8 cellular contexts compared by ENCODE assay signal in the genomic region with DNA sequence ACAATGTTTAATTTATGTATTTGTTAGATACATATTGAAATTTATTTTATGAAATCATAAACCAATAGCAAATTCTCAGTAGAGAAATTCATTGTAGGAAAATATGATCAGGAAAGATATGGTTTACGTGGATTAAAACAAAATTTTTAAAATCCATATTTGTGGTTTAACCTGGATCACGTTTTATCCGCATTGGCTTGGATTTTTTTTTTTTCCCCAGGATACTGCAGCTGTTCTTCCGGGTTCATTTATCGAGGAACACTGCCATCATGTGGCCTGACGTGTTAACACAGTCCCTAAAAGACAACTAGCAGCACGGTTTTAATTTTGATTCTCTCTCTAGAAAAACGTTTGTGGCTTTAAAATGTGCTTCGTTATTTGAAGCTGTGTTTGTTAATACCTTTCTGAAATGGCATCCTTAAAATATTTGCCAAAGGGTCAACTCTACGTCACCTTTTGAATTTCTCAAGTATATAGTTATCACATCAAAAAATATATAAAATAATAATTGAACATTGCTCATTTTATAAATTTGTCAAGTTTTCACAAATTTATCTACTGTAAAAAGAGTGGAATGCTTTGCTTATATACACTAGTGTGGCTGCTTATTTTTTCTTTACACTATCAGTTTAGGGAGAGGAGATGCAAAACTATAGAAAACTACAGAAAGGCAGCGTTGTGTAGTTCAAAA. TPM values are rescaled to one million over a fixed set of nuclear protein-coding genes. Genes with fewer than 3 reads are reported as not detected.
DNase-seq lines count a peak whose midpoint lies in the region; ATAC-seq, FAIRE-seq and TF ChIP-seq lines count a peak whose summit lies in the region.

No MANE protein-coding gene starts in this region.

- H3K27ac ChIP-seq in MM.1S (ENCODE audit: low read length) = no peak overlapping the region
- peak overlapping the region; percentile 99 for H3K27ac ChIP-seq in SJCRH30
- H3K27ac ChIP-seq in adrenal gland = peak overlapping the region in 1 of 5 donors; percentile 2
- H3K27ac ChIP-seq in heart right ventricle = no peak overlapping the region

- H3K9ac ChIP-seq in MM.1S (ENCODE audit: low read length) = no peak overlapping the region

- H3K4me1 ChIP-seq in HAP-1 (peaks cover 25% of the 10 kb centered on the region), MM.1S (ENCODE audit: low read length) (no peaks in the 10 kb centered on the region), SJCRH30 (peaks cover 48% of the 10 kb centered on the region), adrenal gland (replicated peaks in 1 of 2) (peaks cover 6 to 20% of the 10 kb centered on the region in 2 donors), heart right ventricle (peaks cover 0 to 10% (median 0%) of the 10 kb centered on the region in 9 donors)

- ATAC-seq in heart right ventricle = peak in 6 of 8 donors; percentile 56 to 74 (median 72)
- ATAC-seq in GM19324 (IDR thresholded peaks at IDR 0.05; ENCODE audit: low FRiP score, unreplicated experiment) = no peak

- H3K27me3 ChIP-seq in HAP-1 (ENCODE audit: low read depth) (no peaks in the 10 kb centered on the region), MM.1S (replicated peaks; ENCODE audit: insufficient read depth, low read length) (no peaks in the 10 kb centered on the region), SJCRH30 (no peaks in the 10 kb centered on the region), adrenal gland (no peaks in the 10 kb centered on the region), heart right ventricle (no peaks in the 10 kb centered on the region)

- H3K9me3 ChIP-seq in HAP-1 = no peaks in the 10 kb centered on the region
- no peaks in the 10 kb centered on the region for H3K9me3 ChIP-seq in MM.1S (replicated peaks; ENCODE audit: insufficient read depth, low read length)
- no peaks in the 10 kb centered on the region for H3K9me3 ChIP-seq in SJCRH30 (replicated peaks)
- no peaks in the 10 kb centered on the region for H3K9me3 ChIP-seq in adrenal gland (replicated peaks in 1 of 3)
- H3K9me3 ChIP-seq in heart right ventricle = no peaks in the 10 kb centered on the region

- no peak overlapping the region; the same call in 1 of the 2 replicates for H2AFZ ChIP-seq in MM.1S (ENCODE audit: low read length)

- H3K79me2 ChIP-seq in MM.1S (ENCODE audit: low read length) = no peaks in the 10 kb centered on the region

- 0 out of 2 replicates have a peak overlapping the region, but pooled peaks have one; percentile 11 for H3K4me2 ChIP-seq in MM.1S (ENCODE audit: low read depth, low read length)

- no peaks in the 10 kb centered on the region for H3K9me2 ChIP-seq in MM.1S (replicated peaks; ENCODE audit: insufficient read depth, low read length)

- in situ Hi-C loops in HAP-1 (cut with MboI; ENCODE audit: low sequenced_read_pairs) = loop anchor here (25.0 kb wide), 2 partner anchors 1040 to 1190 kb away; no protein-coding TSS in a partner anchor

- no peaks in the 10 kb centered on the region for H3F3A ChIP-seq in MM.1S (ENCODE audit: insufficient read depth, low read length)

- FAIRE-seq in G401.6 (lab: Jason Lieb, UNC) = peak; percentile 97

- H3K36me3 ChIP-seq in HAP-1 (replicated peaks) (no peaks in the 10 kb centered on the region), MM.1S (replicated peaks; ENCODE audit: insufficient read depth, low read length) (no peaks in the 10 kb centered on the region), SJCRH30 (no peaks in the 10 kb centered on the region), adrenal gland (replicated peaks in 1 of 2) (no peaks in the 10 kb centered on the region), heart right ventricle (no peaks in the 10 kb centered on the region)

- 9 to 10% (median 10%) methylated on average over 11 of the region's 11 CpGs for WGBS in adrenal gland, 4 donors
- WGBS in heart right ventricle, 2 donors = 9 to 10% methylated on average over 11 of the region's 11 CpGs

- no peaks in the 10 kb centered on the region for H4K20me1 ChIP-seq in MM.1S (ENCODE audit: insufficient read depth, low read length)

- intact Hi-C loops in adrenal gland (cut with DNase I) (no loop called here), heart right ventricle (cut with DNase I) (loop anchor here in 8 of 10 donors (5.0 to 10.0 kb wide), 8 partner anchors 40 to 1185 kb away; a partner anchor contains a TSS)

- peak; percentile 79 for TF ChIP-seq CTCF in MM.1S (IDR thresholded peaks at IDR 0.05; ENCODE audit: low read length)
- peak; percentile 56 to 92 (median 84) for TF ChIP-seq CTCF in adrenal gland (IDR thresholded peaks at IDR 0.05)
- TF ChIP-seq CTCF in heart right ventricle (IDR thresholded peaks at IDR 0.05) = peak; percentile 51 to 88 (median 80)

- DNase-seq in HAP-1 (ENCODE audit: low spot score in 2 of 2) (peak; percentile 71 to 74), MM.1S (peak; percentile 67), SJCRH30 (peak; percentile 78 to 96), adrenal gland (peak; percentile 61 to 93 (median 75)), heart right ventricle (peak in 1 of 2 donors; percentile 45), putamen (ENCODE audit: low spot score) (peak; percentile 78)

- H3K4me3 ChIP-seq in HAP-1 = no peak overlapping the region
- H3K4me3 ChIP-seq in MM.1S (ENCODE audit: low read length) = no peak overlapping the region
- peak overlapping the region; percentile 27 for H3K4me3 ChIP-seq in SJCRH30
- H3K4me3 ChIP-seq in adrenal gland = no peak overlapping the region
- H3K4me3 ChIP-seq in heart right ventricle = no peak overlapping the region

- TF ChIP-seq POLR2A in adrenal gland (IDR thresholded peaks at IDR 0.05) = no peak

RNA-seq across cellular contexts. Expression of a gene that starts 8.7 kb away (rescaled TPM):
- total RNA-seq in SJCRH30 (2014; rRNA removed; shearing (Covaris generic)) = 0.08 and 0.15 TPM in 2 replicates
- total RNA-seq in adrenal gland = 100 to 1,000 TPM in 3 of 8 donors, 10 to 100 TPM in 5; 39.9 to 323 (median 88.2) TPM
- 100 to 1,000 TPM in 1 of 3 donors, 10 to 100 TPM in 2; 18.3 to 150 (median 53.4) TPM for polyA plus RNA-seq in adrenal gland
- total RNA-seq in heart right ventricle = 1 to 10 TPM; 1.3 to 7.1 (median 3.1) TPM
- 1 to 10 TPM in 1 of 2 donors, under 1 TPM in 1; 0.26 to 1.7 TPM for polyA plus RNA-seq in heart right ventricle

RNA-seq across cellular contexts. Expression of a gene that starts 42.2 kb away (rescaled TPM):
- 117 and 142 TPM in 2 replicates for total RNA-seq in SJCRH30 (2014; rRNA removed; shearing (Covaris generic))
- 100 to 1,000 TPM; 153 to 369 (median 230) TPM for total RNA-seq in adrenal gland
- polyA plus RNA-seq in adrenal gland = 100 to 1,000 TPM in 2 of 3 donors, 10 to 100 TPM in 1; 74.4 to 360 (median 112) TPM
- total RNA-seq in heart right ventricle = 10 to 100 TPM; 24.9 to 43.4 (median 32.0) TPM
- 10 to 100 TPM; 24.8 to 35.8 TPM for polyA plus RNA-seq in heart right ventricle

Comparison
In these comparisons a context has a peak if more than half of its experiments do, and no peak if none do; other contexts are left out.
1. RNA of a gene that starts 8.7 kb away (total RNA-seq): 39.9 to 323 TPM in adrenal gland; 1.3 to 7.1 TPM in heart right ventricle and 0.08 to 0.15 TPM in SJCRH30; every median in the first group is over 4 times any median in the second.
2. intact Hi-C loops: an anchor here in heart right ventricle (5.0 to 10.0 kb wide); none called in adrenal gland.
3. Peak in every context shown above with its lines, with median percentiles within 50 percentile points of each other: CTCF ChIP-seq.